ENCODE assay signal across 19 cellular contexts in genomic region chr10:600876-601275, GRCh38.
DNase-seq lines count a peak whose midpoint lies in the region; ATAC-seq, FAIRE-seq and TF ChIP-seq lines count a peak whose summit lies in the region.
"Had no signal": no experiment of that assay in that cellular context is flagged by ENCODE, and none has a peak within 500 bp of the region (broad histone marks: within the 10 kb centered on the region; RNA-seq: fewer than 3 reads in every experiment).

No MANE protein-coding gene starts in this region.

- peak overlapping the region; percentile 10 for H3K23ac ChIP-seq in neuronal stem cell (ENCODE audit: low read depth, low read length, poor library complexity)

- FAIRE-seq in H54 (lab: Jason Lieb, UNC), result no peak
- FAIRE-seq: urothelium cell line had no signal

- ATAC-seq in body of pancreas, result peak; percentile 84
- ATAC-seq: mucosa of descending colon had no signal

- no peak overlapping the region for H3K9ac ChIP-seq in neuronal stem cell (ENCODE audit: low read depth, low read length, poor library complexity)
- H3K9ac ChIP-seq: KMS-11 had no signal

- no peak overlapping the region for H3K18ac ChIP-seq in neuronal stem cell (ENCODE audit: low read length)

- DNase-seq in Caki2 (ENCODE audit: low read depth), result peak; percentile 25
- DNase-seq in NCI-H2029 treated with DMSO at 0.1 percent for 48 hours (lab: John Stamatoyannopoulos, UW), result peak; percentile 73
- peak; percentile 49 to 73 (median 72) for DNase-seq in body of pancreas
- DNase-seq in neuronal stem cell (ENCODE audit: low spot score), result no peak
- DNase-seq in DMS 273 treated with DMSO at 0.1 percent for 48 hours (lab: John Stamatoyannopoulos, UW), result no peak
- no peak for DNase-seq in HK-2 (ENCODE audit: unreplicated experiment)
- DNase-seq in left ventricle myocardium inferior, result no peak
- no peak for DNase-seq in H54 (ENCODE audit: insufficient read length, low spot score)
- DNase-seq: amniotic stem cell, Calu3, cortex of kidney, heart right ventricle, NCI-H1436 treated with DMSO at 0.1 percent for 48 hours, T-helper 1 cell had no signal

- H3K36me3 ChIP-seq in body of pancreas (replicated peaks in 1 of 2; ENCODE audit: insufficient read depth in 1 of 2, low read depth in 2 of 2) (no peaks in the 10 kb centered on the region), neuronal stem cell (replicated peaks in 1 of 2; ENCODE audit: control insufficient read depth in 2 of 2, insufficient read depth in 2 of 2, low read length in 2 of 2) (no peaks in the 10 kb centered on the region), left ventricle myocardium inferior (no peaks in the 10 kb centered on the region)
- H3K36me3 ChIP-seq: heart right ventricle had no signal

- no peak overlapping the region for H2BK12ac ChIP-seq in neuronal stem cell (ENCODE audit: low read length)

- H3K4me1 ChIP-seq in body of pancreas (peaks cover 26% of the 10 kb centered on the region), neuronal stem cell (ENCODE audit: control insufficient read depth in 2 of 2, insufficient read depth in 1 of 2, low read depth in 1 of 2, low read length in 2 of 2) (peaks cover 33 to 42% of the 10 kb centered on the region in 2 donors), left ventricle myocardium inferior (peaks cover 58% of the 10 kb centered on the region)

- H2AFZ ChIP-seq in neuronal stem cell (ENCODE audit: low read length), result no peak overlapping the region

- H3K9me3 ChIP-seq in body of pancreas (no peaks in the 10 kb centered on the region), neuronal stem cell (replicated peaks in 1 of 2; ENCODE audit: control insufficient read depth in 2 of 2, insufficient read depth in 1 of 2, low read depth in 1 of 2, low read length in 2 of 2) (no peaks in the 10 kb centered on the region), left ventricle myocardium inferior (replicated peaks) (no peaks in the 10 kb centered on the region)
- H3K9me3 ChIP-seq: heart right ventricle, mucosa of descending colon had no signal

- H2AK5ac ChIP-seq in neuronal stem cell (ENCODE audit: low read depth, low read length), result no peak overlapping the region

- H3K27me3 ChIP-seq in body of pancreas, result no peaks in the 10 kb centered on the region
- no peaks in the 10 kb centered on the region for H3K27me3 ChIP-seq in neuronal stem cell (ENCODE audit: control insufficient read depth in 3 of 3, insufficient read depth in 3 of 3, low read depth in 1 of 3, low read length in 3 of 3)
- no peaks in the 10 kb centered on the region for H3K27me3 ChIP-seq in left ventricle myocardium inferior (ENCODE audit: low read depth)
- H3K27me3 ChIP-seq: heart right ventricle had no signal

- intact Hi-C loops in body of pancreas (cut with DNase I) (no loop called here), left ventricle myocardium inferior (cut with micrococcal nuclease) (no loop called here)

- H2BK15ac ChIP-seq in neuronal stem cell (ENCODE audit: low read length), result no peak overlapping the region

- no peak overlapping the region for H4K8ac ChIP-seq in neuronal stem cell (ENCODE audit: low read depth, low read length)

- no peak overlapping the region for H3K4me2 ChIP-seq in neuronal stem cell (ENCODE audit: insufficient read depth, low read length, poor library complexity, severe bottlenecking)
- H3K4me2 ChIP-seq: KMS-11 had no signal

- no peak overlapping the region for H3K14ac ChIP-seq in neuronal stem cell (ENCODE audit: low read length)

- WGBS in body of pancreas, 2 donors, result 18 to 31% methylated on average over 5 of the region's 5 CpGs
- no CpG with 5 or more reads among the region's 5 CpGs for WGBS in neuronal stem cell (ENCODE audit: extremely low coverage in 2 of 2, insufficient read length in 2 of 2, insufficient replicate concordance in 1 of 2), 2 donors

- peak overlapping the region in 2 of 4 donors; percentile 16 to 23 for H3K27ac ChIP-seq in body of pancreas
- H3K27ac ChIP-seq in neuronal stem cell (replicated peaks; ENCODE audit: low read length), result no peak overlapping the region
- H3K27ac ChIP-seq in left ventricle myocardium inferior (replicated peaks), result no peak overlapping the region
- H3K27ac ChIP-seq: heart right ventricle, HL-60, KMS-11, skin epidermis had no signal

- TF ChIP-seq POLR2A in body of pancreas (IDR thresholded peaks at IDR 0.05), result no peak
- TF ChIP-seq POLR2A in H54 (IDR thresholded peaks at IDR 0.05; ENCODE audit: low read depth, low read length), result no peak

- in situ Hi-C loops in Caki2 (cut with HindIII; ENCODE audit: low pct_unique_long_range_greater_than_20kb, low sequenced_read_pairs), result no loop called here

- no peak overlapping the region for H2BK120ac ChIP-seq in neuronal stem cell (ENCODE audit: low read depth, low read length)

- no peak overlapping the region for H3K4ac ChIP-seq in neuronal stem cell (ENCODE audit: low read length)

- no peak overlapping the region for H2BK5ac ChIP-seq in neuronal stem cell (ENCODE audit: low read length)

- H3K4me3 ChIP-seq in body of pancreas (no peak overlapping the region), neuronal stem cell (ENCODE audit: low read length in 2 of 2) (no peak overlapping the region), left ventricle myocardium inferior (no peak overlapping the region)
- H3K4me3 ChIP-seq: heart right ventricle, mucosa of descending colon, skin epidermis had no signal

- TF ChIP-seq CTCF in body of pancreas (IDR thresholded peaks at IDR 0.05) (no peak), left ventricle myocardium inferior (IDR thresholded peaks at IDR 0.05; ENCODE audit: borderline replicate concordance) (no peak)

- no peak overlapping the region for H4K91ac ChIP-seq in neuronal stem cell (ENCODE audit: low read depth, low read length, poor library complexity)

- H3K79me1 ChIP-seq in neuronal stem cell (ENCODE audit: low read depth, low read length), result peaks cover 24% of the 10 kb centered on the region

Comparison
In these comparisons a context has a peak if more than half of its experiments do, and no peak if none do; other contexts are left out.
1. DNase-seq: peak in Caki2 (single experiment), NCI-H2029 treated with DMSO at 0.1 percent for 48 hours (single experiment) and body of pancreas (4 of 4); none in neuronal stem cell (single experiment), DMS 273 treated with DMSO at 0.1 percent for 48 hours (single experiment), HK-2 (single experiment), left ventricle myocardium inferior (single experiment) and H54 (single experiment).